8 cellular contexts compared by ENCODE assay signal in the genomic region with DNA sequence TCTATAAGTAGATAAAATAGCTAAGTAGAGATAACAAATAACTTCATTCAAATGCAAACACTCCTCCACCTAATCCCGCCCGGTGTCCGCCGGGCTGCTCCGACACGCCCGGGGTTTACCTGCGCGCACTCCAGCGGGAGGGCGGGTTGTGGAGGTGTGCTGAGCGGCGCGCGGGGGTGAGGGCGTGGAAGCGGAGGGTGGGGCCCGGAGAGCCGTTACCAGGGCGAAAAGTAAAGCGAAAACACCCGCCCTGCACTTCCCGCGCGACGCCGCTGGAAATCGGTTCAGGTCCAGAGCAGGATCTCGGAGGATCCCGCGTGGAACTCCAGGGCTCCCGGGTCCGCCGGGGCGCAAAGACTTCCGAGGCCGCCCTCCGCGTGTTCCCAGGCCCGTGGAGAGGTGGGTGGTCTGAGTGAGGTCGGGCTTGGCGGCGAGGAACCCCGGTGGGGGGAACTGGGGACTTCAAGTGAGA. TPM values are rescaled to one million over a fixed set of nuclear protein-coding genes. Genes with fewer than 3 reads are reported as not detected.
A peak's percentile ranks its signal among the peaks of the same experiment; 100 is the strongest.
DNase-seq lines count a peak whose midpoint lies in the region; ATAC-seq and TF ChIP-seq lines count a peak whose summit lies in the region.

No MANE protein-coding gene starts in this region.

- H3K36me3 ChIP-seq in BE2C (no peaks in the 10 kb centered on the region), HUES48 (ENCODE audit: control insufficient read depth, insufficient read depth, low read length) (no peaks in the 10 kb centered on the region), neural cell (ENCODE audit: insufficient read depth, low read length) (no peaks in the 10 kb centered on the region), upper lobe of right lung (no peaks in the 10 kb centered on the region)

- TF ChIP-seq EP300 in neural cell (conservative IDR thresholded peaks at IDR 0.05; ENCODE audit: poor library complexity, severe bottlenecking): no peak

- H3K4me2 ChIP-seq in neural cell (ENCODE audit: low read length): peak overlapping the region; percentile 76

- H4K20me1 ChIP-seq in neural cell (ENCODE audit: insufficient read depth): no peaks in the 10 kb centered on the region

- H2AFZ ChIP-seq in neural cell (ENCODE audit: low read depth, low read length): no peak overlapping the region

- no peaks in the 10 kb centered on the region for H3K79me2 ChIP-seq in neural cell (replicated peaks; ENCODE audit: insufficient read depth, low read length)

- no peak for TF ChIP-seq RAD21 in neural cell (conservative IDR thresholded peaks at IDR 0.05)

- no peaks in the 10 kb centered on the region for H3K9me3 ChIP-seq in BE2C
- no peaks in the 10 kb centered on the region for H3K9me3 ChIP-seq in HUES48 (ENCODE audit: control insufficient read depth, insufficient read depth, low read length)
- no peaks in the 10 kb centered on the region for H3K9me3 ChIP-seq in neural cell (ENCODE audit: low read length)
- no peaks in the 10 kb centered on the region for H3K9me3 ChIP-seq in upper lobe of right lung

- H3K4me3 ChIP-seq in BE2C (ENCODE audit: low read depth, low read length) (peak overlapping the region; percentile 72), HUES48 (ENCODE audit: low read depth, low read length) (peak overlapping the region; percentile 71), neural cell (ENCODE audit: low read length) (peak overlapping the region; percentile 88), upper lobe of right lung (peak overlapping the region; percentile 78)

- peak overlapping the region; percentile 76; the same call in 1 of the 2 replicates for H3K9ac ChIP-seq in HUES48 (ENCODE audit: low read depth, low read length)
- H3K9ac ChIP-seq in neural cell (ENCODE audit: low read length): peak overlapping the region; percentile 80

- peak; percentile 59 for ATAC-seq in upper lobe of right lung

- H3K9me2 ChIP-seq in neural cell (ENCODE audit: insufficient read depth, low read length): no peaks in the 10 kb centered on the region

- peaks cover 20% of the 10 kb centered on the region for H3K4me1 ChIP-seq in BE2C
- H3K4me1 ChIP-seq in HUES48 (ENCODE audit: control insufficient read depth, insufficient read depth, low read length): peaks cover 36% of the 10 kb centered on the region
- H3K4me1 ChIP-seq in upper lobe of right lung: peaks cover 36% of the 10 kb centered on the region

- peaks cover 4% of the 10 kb centered on the region for H3F3A ChIP-seq in neural cell (ENCODE audit: insufficient read depth, low read length, poor library complexity, severe bottlenecking)

- intact Hi-C loops in upper lobe of right lung (cut with DNase I): no loop called here

- H3K27me3 ChIP-seq in BE2C (peaks cover 33% of the 10 kb centered on the region), HUES48 (ENCODE audit: control insufficient read depth, insufficient read depth, low read length) (peaks cover 70% of the 10 kb centered on the region), neural cell (ENCODE audit: insufficient read depth, low read depth, low read length) (peaks cover 78% of the 10 kb centered on the region), upper lobe of right lung (peaks cover 20% of the 10 kb centered on the region)

- TF ChIP-seq CTCF in BE2C (IDR thresholded peaks at IDR 0.05; ENCODE audit: low read depth, low read length) (no peak), neural cell (IDR thresholded peaks at IDR 0.05; ENCODE audit: poor library complexity, severe bottlenecking) (no peak), upper lobe of right lung (IDR thresholded peaks at IDR 0.05) (no peak)

- DNase-seq in BE2C (no peak), epithelial cell of prostate (ENCODE audit: low read depth, low spot score) (no peak), upper lobe of right lung (peak; percentile 93), COLO829 (ENCODE audit: low spot score) (no peak), SKM-1 treated with dmso at 0.1 percent for 144 hours (lab: John Stamatoyannopoulos, UW; ENCODE audit: unreplicated experiment) (no peak)
- DNase-seq in activated CD8-positive, alpha-beta memory T cell treated with anti-CD3 and anti-CD28 coated beads for 4 hours (ENCODE audit: low read depth in 2 of 2): peak; percentile 15 to 18

- no peak overlapping the region for H3K27ac ChIP-seq in HUES48 (ENCODE audit: low read depth, low read length)
- H3K27ac ChIP-seq in epithelial cell of prostate: peak overlapping the region; percentile 77
- no peak overlapping the region for H3K27ac ChIP-seq in neural cell (ENCODE audit: low read length)
- H3K27ac ChIP-seq in upper lobe of right lung: peak overlapping the region; percentile 97

TF ChIP-seq in neural cell, 6 proteins besides CTCF, POLR2A, EP300 and RAD21:
- TF ChIP-seq REST (IDR thresholded peaks at IDR 0.05; ENCODE audit: borderline replicate concordance): no peak
- no peak for TF ChIP-seq TAF1 (IDR thresholded peaks at IDR 0.05; ENCODE audit: low read depth)
- no peak for TF ChIP-seq SMC3 (conservative IDR thresholded peaks at IDR 0.05; ENCODE audit: poor library complexity)
- peak; percentile 25 for TF ChIP-seq POLR2AphosphoS5 (IDR thresholded peaks at IDR 0.05)
- peak; percentile 74 for TF ChIP-seq EZH2 (IDR thresholded peaks at IDR 0.05; ENCODE audit: borderline replicate concordance, insufficient read depth, low read length, poor library complexity, severe bottlenecking)
- no peak for TF ChIP-seq MXI1 (conservative IDR thresholded peaks at IDR 0.05; ENCODE audit: poor library complexity, severe bottlenecking)
TF ChIP-seq in neural cell: peak in this region for 2.

RNA-seq across cellular contexts. Expression of gene ATF3, which starts 1.8 kb away (rescaled TPM):
- 23.1 TPM for polyA plus RNA-seq in BE2C (2012; ENCODE audit: insufficient read depth, insufficient read length, low read depth)
- 3.4 and 7.2 TPM in 2 replicates for polyA plus RNA-seq in neural cell
- polyA minus RNA-seq in neural cell: 2.2 and 3.4 TPM in 2 replicates
- 28.9 TPM for total RNA-seq in upper lobe of right lung

Comparison
In these comparisons a context has a peak if more than half of its experiments do, and no peak if none do; other contexts are left out.
1. DNase-seq: peak in activated CD8-positive, alpha-beta memory T cell treated with anti-CD3 and anti-CD28 coated beads for 4 hours (2 of 2) and upper lobe of right lung (single experiment); none in BE2C (single experiment), epithelial cell of prostate (single experiment), COLO829 (single experiment) and SKM-1 treated with dmso at 0.1 percent for 144 hours (single experiment).
2. H3K27ac ChIP-seq: peak in epithelial cell of prostate (single experiment) and upper lobe of right lung (single experiment); none in HUES48 (single experiment) and neural cell (single experiment).
3. Peak in every context shown above with its lines, with median percentiles within 50 percentile points of each other: H3K4me3 ChIP-seq.